In genomic region chr1:225509376-225509707, GRCh38 we compare ENCODE assay signal across 12 cellular contexts.
DNase-seq lines count a peak whose midpoint lies in the region; ATAC-seq and TF ChIP-seq lines count a peak whose summit lies in the region.
"Had no signal": no experiment of that assay in that cellular context is flagged by ENCODE, and none has a peak within 500 bp of the region (broad histone marks: within the 10 kb centered on the region; RNA-seq: fewer than 3 reads in every experiment).

No MANE protein-coding gene starts in this region.

- no peak overlapping the region for H3K4me3 ChIP-seq in HUES6 (ENCODE audit: low read depth, low read length)
- H3K4me3 ChIP-seq in breast epithelium: no peak overlapping the region
- H3K4me3 ChIP-seq in lower lobe of right lung: no peak overlapping the region
- no peak overlapping the region for H3K4me3 ChIP-seq in tibial artery
- no peak overlapping the region for H3K4me3 ChIP-seq in testis

- intact Hi-C loops in breast epithelium (cut with DNase I; ENCODE audit: low total_unique reads) (no loop called here), lower lobe of right lung (cut with DNase I) (no loop called here), tibial artery (cut with DNase I; ENCODE audit: low total_unique reads) (no loop called here), testis (cut with DNase I; ENCODE audit: low total_unique reads) (no loop called here)

- no peaks in the 10 kb centered on the region for H3K27me3 ChIP-seq in HUES6 (ENCODE audit: control insufficient read depth, insufficient read depth, low read length)
- H3K27me3 ChIP-seq in breast epithelium: no peaks in the 10 kb centered on the region
- H3K27me3 ChIP-seq in lower lobe of right lung (ENCODE audit: low read depth): no peaks in the 10 kb centered on the region
- no peaks in the 10 kb centered on the region for H3K27me3 ChIP-seq in tibial artery
- H3K27me3 ChIP-seq in testis: no peaks in the 10 kb centered on the region

- TF ChIP-seq CTCF in breast epithelium (IDR thresholded peaks at IDR 0.05) (no peak), lower lobe of right lung (IDR thresholded peaks at IDR 0.05) (no peak), tibial artery (IDR thresholded peaks at IDR 0.05) (no peak), testis (IDR thresholded peaks at IDR 0.05) (no peak)

- H3K4me1 ChIP-seq in HUES6 (ENCODE audit: control insufficient read depth, insufficient read depth, low read length) (peaks cover 25% of the 10 kb centered on the region), breast epithelium (no peaks in the 10 kb centered on the region), lower lobe of right lung (peaks cover 13% of the 10 kb centered on the region), tibial artery (peaks cover 0 to 16% (median 8%) of the 10 kb centered on the region in 4 donors), testis (no peaks in the 10 kb centered on the region)

- WGBS in testis, 2 donors: 96% methylated on average over 2 of the region's 2 CpGs

- peaks cover 40% of the 10 kb centered on the region for H3K36me3 ChIP-seq in HUES6 (ENCODE audit: control insufficient read depth, insufficient read depth, low read length)
- no peaks in the 10 kb centered on the region for H3K36me3 ChIP-seq in breast epithelium
- H3K36me3 ChIP-seq in lower lobe of right lung: peaks cover 7% of the 10 kb centered on the region
- H3K36me3 ChIP-seq in tibial artery: peaks cover 4 to 22% (median 15%) of the 10 kb centered on the region in 3 donors
- H3K36me3 ChIP-seq in testis (ENCODE audit: low read depth, missing control alignments): no peaks in the 10 kb centered on the region

- no peak for ATAC-seq in lower lobe of right lung
- no peak for ATAC-seq in stimulated activated naive CD8-positive, alpha-beta T cell treated with anti-CD3 and anti-CD28 coated beads, Interleukin-15, Interleukin-2, amounts not matched to agents 100 U/mL and 50 U/mL, for 24 hours
- ATAC-seq: activated CD8-positive, alpha-beta T cell treated with anti-CD3 and anti-CD28 coated beads, Interleukin-2, amount 10 ng/mL, durations not matched to agents 7 days and 5 days had no signal

- DNase-seq in breast epithelium (ENCODE audit: low spot score in 2 of 2) (no peak), lower lobe of right lung (no peak), tibial artery (no peak), testis (no peak), GM19238 (ENCODE audit: insufficient read length, low spot score) (no peak)
- no peak for DNase-seq in stimulated activated naive CD8-positive, alpha-beta T cell treated with anti-CD3 and anti-CD28 coated beads, Interleukin-15, Interleukin-2, amounts not matched to agents 100 U/mL and 50 U/mL, for 24 hours
- DNase-seq: activated CD8-positive, alpha-beta T cell treated with anti-CD3 and anti-CD28 coated beads, Interleukin-2, amount 10 ng/mL, durations not matched to agents 7 days and 5 days; activated naive CD8-positive, alpha-beta T cell treated with anti-CD3 and anti-CD28 coated beads, Interleukin-2, amount 50 U/mL, for 24 hours; DMS79; NCI-H2081; occipital lobe had no signal

- H3K27ac ChIP-seq in HUES6 (ENCODE audit: low read depth, low read length): peak overlapping the region; percentile 86
- H3K27ac ChIP-seq in breast epithelium: peak overlapping the region; percentile 66 to 84
- peak overlapping the region; percentile 34 for H3K27ac ChIP-seq in lower lobe of right lung
- H3K27ac ChIP-seq in tibial artery: peak overlapping the region; percentile 58 to 71
- H3K27ac ChIP-seq in testis: no peak overlapping the region

- H3K9me3 ChIP-seq in HUES6 (ENCODE audit: control insufficient read depth, insufficient read depth, low read depth, low read length): no peaks in the 10 kb centered on the region
- H3K9me3 ChIP-seq in breast epithelium: no peaks in the 10 kb centered on the region
- no peaks in the 10 kb centered on the region for H3K9me3 ChIP-seq in lower lobe of right lung
- H3K9me3 ChIP-seq in tibial artery: no peaks in the 10 kb centered on the region
- H3K9me3 ChIP-seq in testis: no peaks in the 10 kb centered on the region

- H3K9ac ChIP-seq in HUES6 (ENCODE audit: low read length): peak overlapping the region; percentile 63

- no peak for TF ChIP-seq POLR2A in breast epithelium (IDR thresholded peaks at IDR 0.05)
- no peak for TF ChIP-seq POLR2A in testis (IDR thresholded peaks at IDR 0.05)

Comparison
In these comparisons a context has a peak if more than half of its experiments do, and no peak if none do; other contexts are left out.
1. H3K27ac ChIP-seq: peak in HUES6 (single experiment), breast epithelium (2 of 2), lower lobe of right lung (single experiment) and tibial artery (2 of 2); none in testis (0 of 2).